ENCODE assay signal across 10 cellular contexts in the genomic region with DNA sequence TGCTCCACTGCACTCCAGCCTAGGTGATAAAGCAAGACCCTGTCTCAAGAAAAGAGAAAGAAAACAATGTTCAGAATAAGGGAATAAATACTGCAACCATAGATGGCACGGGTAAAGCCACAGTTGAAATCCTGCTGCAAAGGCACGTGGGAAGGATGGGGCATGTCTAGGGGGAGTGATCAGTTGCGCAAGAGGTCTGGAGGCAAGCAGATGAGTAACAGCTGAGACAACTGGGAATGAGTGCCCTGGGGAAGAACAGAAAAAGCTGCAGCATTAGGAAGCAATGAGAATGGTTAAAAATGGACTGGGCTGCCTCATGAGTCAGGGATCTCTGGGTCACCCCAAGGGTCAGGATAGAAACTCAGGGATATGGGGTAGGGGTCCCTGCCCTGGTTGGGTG.
DNase-seq lines count a peak whose midpoint lies in the region; ATAC-seq lines count a peak whose summit lies in the region.
"Had no signal": no experiment of that assay in that cellular context is flagged by ENCODE, and none has a peak within 500 bp of the region (broad histone marks: within the 10 kb centered on the region; RNA-seq: fewer than 3 reads in every experiment).

No MANE protein-coding gene starts in this region.

- no peaks in the 10 kb centered on the region for H3K9me3 Mint-ChIP-seq in activated T-helper 17 cell treated with anti-CD3 and anti-CD28 coated beads, Interleukin-2, amount 50 U/mL, for 72 hours
- H3K9me3 Mint-ChIP-seq: immature natural killer cell had no signal

- DNase-seq in HPDE6-E6E7 (ENCODE audit: extremely low spot score), result peak; percentile 78
- peak; percentile 70 for DNase-seq in left cardiac atrium
- DNase-seq in stromal cell of bone marrow (ENCODE audit: low read depth), result peak; percentile 92
- no peak for DNase-seq in KG1 (lab: John Stamatoyannopoulos, UW)
- DNase-seq in cerebellar nuclear complex (lab: John Stamatoyannopoulos, UW), result no peak
- no peak for DNase-seq in superior temporal gyrus (ENCODE audit: extremely low spot score)
- DNase-seq: immature natural killer cell, NCI-H1092 treated with DMSO at 0.1 percent for 48 hours had no signal

- H3K36me3 Mint-ChIP-seq in activated T-helper 17 cell treated with anti-CD3 and anti-CD28 coated beads, Interleukin-2, amount 50 U/mL, for 72 hours (ENCODE audit: low read depth), result peaks cover 9% of the 10 kb centered on the region

- ATAC-seq in activated T-helper 17 cell treated with anti-CD3 and anti-CD28 coated beads, Interleukin-2, amount 50 U/mL, for 72 hours (replicated peaks), result no peak
- ATAC-seq in left cardiac atrium, result peak in 1 of 2 donors; percentile 69
- ATAC-seq in HG03571 (IDR thresholded peaks at IDR 0.05; ENCODE audit: unreplicated experiment), result no peak

- intact Hi-C loops in left cardiac atrium (cut with DNase I), result loop anchor here (5.0 to 10.0 kb wide), 5 partner anchors 78 to 750 kb away; partner anchors contain the start of gene ATXN1 (in 2 of the 2)

- H3K27ac Mint-ChIP-seq in activated T-helper 17 cell treated with anti-CD3 and anti-CD28 coated beads, Interleukin-2, amount 50 U/mL, for 72 hours, result peak overlapping the region; percentile 59

- peaks cover 4% of the 10 kb centered on the region for H3K4me1 Mint-ChIP-seq in activated T-helper 17 cell treated with anti-CD3 and anti-CD28 coated beads, Interleukin-2, amount 50 U/mL, for 72 hours
- H3K4me1 Mint-ChIP-seq: immature natural killer cell had no signal

- H3K4me3 Mint-ChIP-seq in activated T-helper 17 cell treated with anti-CD3 and anti-CD28 coated beads, Interleukin-2, amount 50 U/mL, for 72 hours, result no peak overlapping the region
- H3K4me3 Mint-ChIP-seq: immature natural killer cell had no signal

- no peaks in the 10 kb centered on the region for H3K27me3 Mint-ChIP-seq in activated T-helper 17 cell treated with anti-CD3 and anti-CD28 coated beads, Interleukin-2, amount 50 U/mL, for 72 hours

Comparison
In these comparisons a context has a peak if more than half of its experiments do, and no peak if none do; other contexts are left out.
1. DNase-seq: peak in HPDE6-E6E7 (single experiment), left cardiac atrium (single experiment) and stromal cell of bone marrow (single experiment); none in KG1 (single experiment), cerebellar nuclear complex (0 of 2) and superior temporal gyrus (single experiment).